ENCODE assay signal across 21 cellular contexts in the genomic region with DNA sequence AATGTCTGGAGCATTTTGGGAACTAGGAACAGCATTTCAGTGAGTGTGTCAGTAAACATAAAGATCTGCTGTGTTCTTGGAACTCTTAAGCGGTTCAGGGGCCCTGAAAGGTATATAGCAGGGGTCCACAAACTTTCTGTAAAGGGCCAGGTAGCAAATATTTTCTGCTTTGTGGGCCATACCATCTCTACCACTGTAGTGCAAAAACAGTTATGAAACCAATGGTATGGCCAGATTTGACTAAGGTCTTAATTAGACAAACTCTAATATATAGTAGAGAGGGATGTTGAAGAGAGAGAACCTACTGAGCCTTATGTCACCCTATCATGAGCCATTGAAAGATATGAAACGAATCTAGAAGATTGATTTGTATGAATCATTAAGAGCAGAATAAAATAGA. TPM values are rescaled to one million over a fixed set of nuclear protein-coding genes. Genes with fewer than 3 reads are reported as not detected.
DNase-seq lines count a peak whose midpoint lies in the region; TF ChIP-seq lines count a peak whose summit lies in the region.
"Had no signal": no experiment of that assay in that cellular context is flagged by ENCODE, and none has a peak within 500 bp of the region (broad histone marks: within the 10 kb centered on the region; RNA-seq: fewer than 3 reads in every experiment).

No MANE protein-coding gene starts in this region.

- H3K9me3 Mint-ChIP-seq in chondrocyte (ENCODE audit: low read depth): no peaks in the 10 kb centered on the region
- H3K9me3 Mint-ChIP-seq in activated CD4-positive, alpha-beta memory T cell treated with anti-CD3 and anti-CD28 coated beads, Interleukin-2, amount 10 ng/mL, durations not matched to agents 7 days and 5 days: no peaks in the 10 kb centered on the region
- H3K9me3 Mint-ChIP-seq: H9, T-cell had no signal

- CTCF ChIA-PET in activated CD4-positive, alpha-beta memory T cell treated with anti-CD3 and anti-CD28 coated beads, Interleukin-2, amount 10 ng/mL, durations not matched to agents 7 days and 5 days (lab: Charles Lee): interaction anchor here (5.7 kb wide), 1 partner anchor 211 kb away, joined by 52 read pairs; no protein-coding TSS in a partner anchor

- peaks cover 29% of the 10 kb centered on the region for H3K79me2 ChIP-seq in OCI-LY3 (ENCODE audit: low read length)

- DNase-seq in chondrocyte (ENCODE audit: low spot score) (no peak), NCI-H2227 (lab: John Stamatoyannopoulos, UW; ENCODE audit: unreplicated experiment) (no peak), amygdala (lab: John Stamatoyannopoulos, UW) (no peak), medulla oblongata (ENCODE audit: extremely low spot score) (no peak)
- no peak for DNase-seq in activated CD4-positive, alpha-beta memory T cell treated with anti-CD3 and anti-CD28 coated beads, Interleukin-2, amount 10 ng/mL, durations not matched to agents 7 days and 5 days
- DNase-seq: activated CD4-positive, CD25-positive, alpha-beta regulatory T cell treated with anti-CD3 and anti-CD28 coated beads, Interleukin-2, amount 50 U/mL, for 72 hours; activated CD8-positive, alpha-beta T cell treated with anti-CD3 and anti-CD28 coated beads, Interleukin-2, amount 10 ng/mL, durations not matched to agents 7 days and 5 days; activated effector memory CD4-positive, alpha-beta T cell treated with anti-CD3 and anti-CD28 coated beads, Interleukin-2, amount 50 U/mL, for 16 hours; activated T-cell treated with anti-CD3 and anti-CD28 coated beads for 4 hours; Caco-2; DND-41; H9; NCI-H1092 treated with DMSO at 0.1 percent for 48 hours; NCI-H1930; NCI-H69; stimulated activated CD4-positive, alpha-beta T cell treated with anti-CD3 and anti-CD28 coated beads, Interleukin-1b, Interleukin-23, amount 100 ng/mL, for 48 hours; T-cell had no signal

- H3K36me3 ChIP-seq in BLaER1: peaks cover 12% of the 10 kb centered on the region
- H3K36me3 ChIP-seq in OCI-LY3 (replicated peaks; ENCODE audit: low read depth, low read length): no peaks in the 10 kb centered on the region
- H3K36me3 ChIP-seq in mesodermal cell (ENCODE audit: control insufficient read depth, insufficient read depth, low read length): peaks cover 51% of the 10 kb centered on the region

- H3K4me1 Mint-ChIP-seq in chondrocyte (ENCODE audit: low read depth): peaks cover 32% of the 10 kb centered on the region
- H3K4me1 Mint-ChIP-seq in activated CD4-positive, alpha-beta memory T cell treated with anti-CD3 and anti-CD28 coated beads, Interleukin-2, amount 10 ng/mL, durations not matched to agents 7 days and 5 days: peaks cover 22% of the 10 kb centered on the region

- H3K4me3 ChIP-seq in BLaER1 (no peak overlapping the region), OCI-LY3 (ENCODE audit: low read length) (no peak overlapping the region), mesodermal cell (ENCODE audit: extremely low read depth, insufficient read depth, low read length, poor library complexity, severe bottlenecking) (peak overlapping the region; percentile 8)
- H3K4me3 ChIP-seq: lung had no signal

- H3K9me3 ChIP-seq in BLaER1 (no peaks in the 10 kb centered on the region), OCI-LY3 (ENCODE audit: insufficient read depth, low read length) (no peaks in the 10 kb centered on the region), mesodermal cell (ENCODE audit: control insufficient read depth, low read length) (no peaks in the 10 kb centered on the region)
- H3K9me3 ChIP-seq: Caco-2 had no signal

- no peak overlapping the region for H2AFZ ChIP-seq in OCI-LY3 (ENCODE audit: low read depth, low read length)

- no peak for TF ChIP-seq CTCF in OCI-LY3 (IDR thresholded peaks at IDR 0.05; ENCODE audit: low read depth, low read length)
- TF ChIP-seq CTCF in chondrocyte (IDR thresholded peaks at IDR 0.05): no peak

- peak overlapping the region; percentile 65 for H3K27ac Mint-ChIP-seq in chondrocyte (ENCODE audit: unreplicated experiment)
- no peak overlapping the region for H3K27ac Mint-ChIP-seq in activated CD4-positive, alpha-beta memory T cell treated with anti-CD3 and anti-CD28 coated beads, Interleukin-2, amount 10 ng/mL, durations not matched to agents 7 days and 5 days
- H3K27ac Mint-ChIP-seq: activated CD8-positive, alpha-beta T cell treated with anti-CD3 and anti-CD28 coated beads, Interleukin-2, amount 10 ng/mL, durations not matched to agents 7 days and 5 days; H9; T-cell had no signal

- peak overlapping the region; percentile 27; the same call in 1 of the 2 replicates for H3K4me2 ChIP-seq in BLaER1
- H3K4me2 ChIP-seq in OCI-LY3 (ENCODE audit: low read length): peak overlapping the region; percentile 39; the same call in 1 of the 2 replicates

- 93 to 100% methylated on average over 1 to 2 of the region's 2 CpGs for WGBS in mesodermal cell (ENCODE audit: insufficient coverage in 2 of 2), 2 experiments

- H3K27me3 ChIP-seq in BLaER1 (no peaks in the 10 kb centered on the region), OCI-LY3 (ENCODE audit: low read depth, low read length) (no peaks in the 10 kb centered on the region)

- H4K20me1 ChIP-seq in BLaER1 (peaks cover 66% of the 10 kb centered on the region), OCI-LY3 (ENCODE audit: insufficient read depth, low read length) (no peaks in the 10 kb centered on the region; the same call in 1 of the 2 replicates)

- H3K9ac ChIP-seq in BLaER1 (no peak overlapping the region), OCI-LY3 (ENCODE audit: low read length) (no peak overlapping the region)

- H3K36me3 Mint-ChIP-seq in chondrocyte (ENCODE audit: low read depth): no peaks in the 10 kb centered on the region
- H3K36me3 Mint-ChIP-seq in activated CD4-positive, alpha-beta memory T cell treated with anti-CD3 and anti-CD28 coated beads, Interleukin-2, amount 10 ng/mL, durations not matched to agents 7 days and 5 days (ENCODE audit: low read depth): no peaks in the 10 kb centered on the region
- H3K36me3 Mint-ChIP-seq: T-cell had no signal

- H3K27ac ChIP-seq in BLaER1: no peak overlapping the region
- H3K27ac ChIP-seq in OCI-LY3 (ENCODE audit: low read length): no peak overlapping the region
- H3K27ac ChIP-seq in mesodermal cell (ENCODE audit: low read depth, low read length, severe bottlenecking): no peak overlapping the region

- H3K4me1 ChIP-seq in BLaER1 (peaks cover 35% of the 10 kb centered on the region), OCI-LY3 (ENCODE audit: low read length) (peaks cover 24% of the 10 kb centered on the region), mesodermal cell (ENCODE audit: control insufficient read depth, insufficient read depth, low read length, poor library complexity, severe bottlenecking) (peaks cover 27% of the 10 kb centered on the region)

- peak overlapping the region; percentile 1 for H3K4me3 Mint-ChIP-seq in chondrocyte (ENCODE audit: unreplicated experiment)
- H3K4me3 Mint-ChIP-seq in activated CD4-positive, alpha-beta memory T cell treated with anti-CD3 and anti-CD28 coated beads, Interleukin-2, amount 10 ng/mL, durations not matched to agents 7 days and 5 days: no peak overlapping the region
- H3K4me3 Mint-ChIP-seq: activated CD8-positive, alpha-beta T cell treated with anti-CD3 and anti-CD28 coated beads, Interleukin-2, amount 10 ng/mL, durations not matched to agents 7 days and 5 days; H9; T-cell had no signal

- POLR2A ChIA-PET in activated CD4-positive, alpha-beta memory T cell treated with anti-CD3 and anti-CD28 coated beads, Interleukin-2, amount 10 ng/mL, durations not matched to agents 7 days and 5 days (lab: Charles Lee): no interaction called here

- H3K27me3 Mint-ChIP-seq in chondrocyte (ENCODE audit: low read depth): no peaks in the 10 kb centered on the region
- no peaks in the 10 kb centered on the region for H3K27me3 Mint-ChIP-seq in activated CD4-positive, alpha-beta memory T cell treated with anti-CD3 and anti-CD28 coated beads, Interleukin-2, amount 10 ng/mL, durations not matched to agents 7 days and 5 days
- H3K27me3 Mint-ChIP-seq: T-cell had no signal

RNA-seq across cellular contexts. Expression of gene TNPO1, which starts 5.3 kb away (rescaled TPM):
- 123 to 132 TPM (median 132 TPM) in 3 replicates for total RNA-seq in chondrocyte
- polyA plus RNA-seq in mesodermal cell (2013, experiment 1 of 2): 254 TPM
- 260 TPM for polyA plus RNA-seq in mesodermal cell (2013, experiment 2 of 2)
- 10 to 100 TPM; 67.1 to 78.3 TPM for total RNA-seq in activated CD4-positive, alpha-beta memory T cell treated with anti-CD3 and anti-CD28 coated beads, Interleukin-2, amount 10 ng/mL, durations not matched to agents 7 days and 5 days
